ENCODE assay signal across 16 cellular contexts in the genomic region with DNA sequence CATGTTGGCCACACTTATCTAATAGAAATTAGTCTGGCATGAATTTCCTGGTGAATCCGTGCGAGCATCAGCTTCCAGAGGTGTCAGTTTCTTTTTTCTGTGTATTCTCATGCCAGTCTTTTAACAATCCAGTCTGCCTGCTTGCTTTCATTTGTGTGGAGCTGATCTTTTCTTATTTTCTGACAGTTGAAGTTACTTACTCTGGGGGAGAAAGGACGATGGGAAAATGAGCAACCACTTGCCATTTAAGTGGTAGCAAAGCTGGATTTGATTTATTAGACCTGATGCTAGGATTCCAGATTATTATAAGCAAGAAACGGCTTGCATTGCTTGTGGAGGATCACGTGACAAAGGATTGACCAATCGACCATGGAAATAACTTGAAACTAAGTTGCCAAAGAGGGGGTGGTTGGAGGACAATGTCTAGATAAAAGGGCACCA. TPM values are rescaled to one million over a fixed set of nuclear protein-coding genes. Genes with fewer than 3 reads are reported as not detected.
DNase-seq lines count a peak whose midpoint lies in the region; ATAC-seq and TF ChIP-seq lines count a peak whose summit lies in the region.
"Had no signal": no experiment of that assay in that cellular context is flagged by ENCODE, and none has a peak within 500 bp of the region (broad histone marks: within the 10 kb centered on the region; RNA-seq: fewer than 3 reads in every experiment).

No MANE protein-coding gene starts in this region.

- TF ChIP-seq CTCF in glutamatergic neuron (IDR thresholded peaks at IDR 0.05; ENCODE audit: partially characterized antibody, unreplicated experiment) (no peak), testis (IDR thresholded peaks at IDR 0.05) (no peak), left lung (IDR thresholded peaks at IDR 0.05) (no peak)
- no peak for TF ChIP-seq CTCF in activated CD8-positive, alpha-beta T cell treated with anti-CD3 and anti-CD28 coated beads for 36 hours (IDR thresholded peaks at IDR 0.05)

- POLR2A ChIA-PET in activated CD8-positive, alpha-beta T cell treated with anti-CD3 and anti-CD28 coated beads for 36 hours (lab: Charles Lee), result no interaction called here

- intact Hi-C loops in testis (cut with DNase I; ENCODE audit: low total_unique reads), result no loop called here
- intact Hi-C loops in activated CD8-positive, alpha-beta T cell treated with anti-CD3 and anti-CD28 coated beads for 36 hours (cut with micrococcal nuclease), result no loop called here
- intact Hi-C loops in left lung (cut with DNase I), result no loop called here

- H3K27me3 ChIP-seq in testis (no peaks in the 10 kb centered on the region), left lung (no peaks in the 10 kb centered on the region)
- H3K27me3 ChIP-seq: adrenal gland, suprapubic skin had no signal

- ATAC-seq in activated CD8-positive, alpha-beta T cell treated with anti-CD3 and anti-CD28 coated beads for 36 hours, result no peak
- ATAC-seq in HG02885 (IDR thresholded peaks at IDR 0.05; ENCODE audit: poor library complexity, unreplicated experiment), result no peak
- ATAC-seq in left lung, result no peak
- ATAC-seq: activated CD8-positive, alpha-beta T cell treated with anti-CD3 and anti-CD28 coated beads, Interleukin-2, amount 10 ng/mL, durations not matched to agents 7 days and 5 days; CD8-positive, alpha-beta T cell; natural killer cell had no signal

- no peak overlapping the region for H3K27ac ChIP-seq in testis
- no peak overlapping the region for H3K27ac ChIP-seq in left lung
- H3K27ac ChIP-seq: adrenal gland, suprapubic skin had no signal

- WGBS in testis, 2 donors, result 16 to 22% methylated on average over 6 of the region's 6 CpGs

- H3K36me3 Mint-ChIP-seq in glutamatergic neuron (ENCODE audit: unreplicated experiment), result no peaks in the 10 kb centered on the region
- no peaks in the 10 kb centered on the region for H3K36me3 Mint-ChIP-seq in activated CD8-positive, alpha-beta T cell treated with anti-CD3 and anti-CD28 coated beads for 36 hours (ENCODE audit: low read depth)
- H3K36me3 Mint-ChIP-seq: CD8-positive, alpha-beta T cell; natural killer cell had no signal

- H3K36me3 ChIP-seq in testis (ENCODE audit: low read depth, missing control alignments), result no peaks in the 10 kb centered on the region
- no peaks in the 10 kb centered on the region for H3K36me3 ChIP-seq in left lung
- H3K36me3 ChIP-seq: adrenal gland, suprapubic skin had no signal

- CTCF ChIA-PET in activated CD8-positive, alpha-beta T cell treated with anti-CD3 and anti-CD28 coated beads for 36 hours (lab: Charles Lee), result no interaction called here

- TF ChIP-seq POLR2A in testis (IDR thresholded peaks at IDR 0.05), result no peak

- peaks cover 9% of the 10 kb centered on the region for H3K4me1 Mint-ChIP-seq in glutamatergic neuron (ENCODE audit: low read depth, unreplicated experiment)
- H3K4me1 Mint-ChIP-seq in activated CD8-positive, alpha-beta T cell treated with anti-CD3 and anti-CD28 coated beads for 36 hours (ENCODE audit: low read depth), result no peaks in the 10 kb centered on the region
- H3K4me1 Mint-ChIP-seq: natural killer cell had no signal

- H3K4me3 Mint-ChIP-seq in glutamatergic neuron (ENCODE audit: unreplicated experiment), result peak overlapping the region; percentile 9
- H3K4me3 Mint-ChIP-seq in activated CD8-positive, alpha-beta T cell treated with anti-CD3 and anti-CD28 coated beads for 36 hours, result no peak overlapping the region
- H3K4me3 Mint-ChIP-seq: activated CD8-positive, alpha-beta T cell treated with anti-CD3 and anti-CD28 coated beads, Interleukin-2, amount 10 ng/mL, durations not matched to agents 7 days and 5 days; CD8-positive, alpha-beta T cell; natural killer cell had no signal

- H3K4me1 ChIP-seq in testis (peaks cover 6% of the 10 kb centered on the region), left lung (no peaks in the 10 kb centered on the region)
- H3K4me1 ChIP-seq: adrenal gland, suprapubic skin had no signal

- peaks cover 3% of the 10 kb centered on the region for H3K27me3 Mint-ChIP-seq in glutamatergic neuron (ENCODE audit: unreplicated experiment)
- H3K27me3 Mint-ChIP-seq in activated CD8-positive, alpha-beta T cell treated with anti-CD3 and anti-CD28 coated beads for 36 hours, result no peaks in the 10 kb centered on the region

- peak overlapping the region; percentile 78 for H3K27ac Mint-ChIP-seq in glutamatergic neuron (ENCODE audit: unreplicated experiment)
- H3K27ac Mint-ChIP-seq in activated CD8-positive, alpha-beta T cell treated with anti-CD3 and anti-CD28 coated beads for 36 hours, result no peak overlapping the region
- H3K27ac Mint-ChIP-seq: activated CD8-positive, alpha-beta T cell treated with anti-CD3 and anti-CD28 coated beads, Interleukin-2, amount 10 ng/mL, durations not matched to agents 7 days and 5 days; activated T-helper 2 cell treated with anti-CD3 and anti-CD28 coated beads, Interferon-gamma antibody, Interleukin-2, Interleukin-4, amounts not matched to agents 10 μg/mL and 5 μg/mL and 100 μg/mL, durations not matched to agents 14 hours and 24 hours and 36 hours; CD8-positive, alpha-beta T cell; natural killer cell had no signal

- H3K4me3 ChIP-seq in testis, result no peak overlapping the region
- no peak overlapping the region for H3K4me3 ChIP-seq in left lung
- H3K4me3 ChIP-seq: adrenal gland, suprapubic skin had no signal

- H3K9me3 Mint-ChIP-seq in glutamatergic neuron (ENCODE audit: unreplicated experiment), result peaks cover 5% of the 10 kb centered on the region
- H3K9me3 Mint-ChIP-seq in activated CD8-positive, alpha-beta T cell treated with anti-CD3 and anti-CD28 coated beads for 36 hours, result no peaks in the 10 kb centered on the region
- H3K9me3 Mint-ChIP-seq: activated T-helper 2 cell treated with anti-CD3 and anti-CD28 coated beads, Interferon-gamma antibody, Interleukin-2, Interleukin-4, amounts not matched to agents 10 μg/mL and 5 μg/mL and 100 μg/mL, durations not matched to agents 14 hours and 24 hours and 36 hours; CD8-positive, alpha-beta T cell had no signal

- H3K9me3 ChIP-seq in testis (no peaks in the 10 kb centered on the region), left lung (no peaks in the 10 kb centered on the region)
- H3K9me3 ChIP-seq: adrenal gland, suprapubic skin had no signal

- DNase-seq in GM03348 (ENCODE audit: low spot score), result peak; percentile 64
- DNase-seq in amniotic stem cell (lab: John Stamatoyannopoulos, UW), result peak; percentile 30
- no peak for DNase-seq in glutamatergic neuron
- peak; percentile 54 for DNase-seq in testis
- DNase-seq in activated CD8-positive, alpha-beta T cell treated with anti-CD3 and anti-CD28 coated beads for 36 hours, result no peak
- no peak for DNase-seq in left lung
- DNase-seq: activated CD8-positive, alpha-beta T cell treated with anti-CD3 and anti-CD28 coated beads, Interleukin-2, amount 10 ng/mL, durations not matched to agents 7 days and 5 days; adrenal gland; CD8-positive, alpha-beta T cell; natural killer cell; NCI-H748 treated with DMSO at 0.1 percent for 48 hours; RPMI8226; stimulated activated CD4-positive, alpha-beta T cell treated with anti-CD3 and anti-CD28 coated beads, Interleukin-2, amount 100 ng/mL, for 24 hours had no signal

RNA-seq across cellular contexts. Expression of a gene that starts 24.3 kb away (rescaled TPM):
- total RNA-seq in glutamatergic neuron (ENCODE audit: unreplicated experiment), result 735 TPM
- total RNA-seq in testis, result 100 to 1,000 TPM; 390 to 670 TPM
- polyA plus RNA-seq in testis (ENCODE audit: insufficient read depth, low read depth, low replicate concordance), result 409 TPM
- total RNA-seq in activated CD8-positive, alpha-beta T cell treated with anti-CD3 and anti-CD28 coated beads for 36 hours, result 10 to 100 TPM; 39.3 to 39.4 TPM
- total RNA-seq in left lung, result 100 to 1,000 TPM; 373 to 521 TPM

Comparison
In these comparisons a context has a peak if more than half of its experiments do, and no peak if none do; other contexts are left out.
1. DNase-seq: peak in GM03348 (single experiment), amniotic stem cell (single experiment) and testis (single experiment); none in glutamatergic neuron (single experiment), activated CD8-positive, alpha-beta T cell treated with anti-CD3 and anti-CD28 coated beads for 36 hours (single experiment) and left lung (0 of 2).
2. RNA of a gene that starts 24.3 kb away (total RNA-seq): 735 TPM in glutamatergic neuron (single experiment), 390 to 670 TPM in testis and 373 to 521 TPM in left lung; 39.3 to 39.4 TPM in activated CD8-positive, alpha-beta T cell treated with anti-CD3 and anti-CD28 coated beads for 36 hours; every median in the first group is over 4 times any median in the second.